ENCODE assay signal across 1 cellular context in genomic region chr3:39383190-39383912, GRCh38.
A peak's percentile ranks its signal among the peaks of the same experiment; 100 is the strongest.
TF ChIP-seq lines count a peak whose summit lies in the region.

A gene with protein sequence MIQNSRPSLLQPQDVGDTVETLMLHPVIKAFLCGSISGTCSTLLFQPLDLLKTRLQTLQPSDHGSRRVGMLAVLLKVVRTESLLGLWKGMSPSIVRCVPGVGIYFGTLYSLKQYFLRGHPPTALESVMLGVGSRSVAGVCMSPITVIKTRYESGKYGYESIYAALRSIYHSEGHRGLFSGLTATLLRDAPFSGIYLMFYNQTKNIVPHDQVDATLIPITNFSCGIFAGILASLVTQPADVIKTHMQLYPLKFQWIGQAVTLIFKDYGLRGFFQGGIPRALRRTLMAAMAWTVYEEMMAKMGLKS (plus strand): TSS chr3:39383370. CDS start chr3:39383725, 355 bp downstream.

TF ChIP-seq in HEK293, 187 proteins besides CTCF, POLR2A, EP300 and RAD21 (continued from another document and continues in another):
- TF ChIP-seq, protein P1, sequence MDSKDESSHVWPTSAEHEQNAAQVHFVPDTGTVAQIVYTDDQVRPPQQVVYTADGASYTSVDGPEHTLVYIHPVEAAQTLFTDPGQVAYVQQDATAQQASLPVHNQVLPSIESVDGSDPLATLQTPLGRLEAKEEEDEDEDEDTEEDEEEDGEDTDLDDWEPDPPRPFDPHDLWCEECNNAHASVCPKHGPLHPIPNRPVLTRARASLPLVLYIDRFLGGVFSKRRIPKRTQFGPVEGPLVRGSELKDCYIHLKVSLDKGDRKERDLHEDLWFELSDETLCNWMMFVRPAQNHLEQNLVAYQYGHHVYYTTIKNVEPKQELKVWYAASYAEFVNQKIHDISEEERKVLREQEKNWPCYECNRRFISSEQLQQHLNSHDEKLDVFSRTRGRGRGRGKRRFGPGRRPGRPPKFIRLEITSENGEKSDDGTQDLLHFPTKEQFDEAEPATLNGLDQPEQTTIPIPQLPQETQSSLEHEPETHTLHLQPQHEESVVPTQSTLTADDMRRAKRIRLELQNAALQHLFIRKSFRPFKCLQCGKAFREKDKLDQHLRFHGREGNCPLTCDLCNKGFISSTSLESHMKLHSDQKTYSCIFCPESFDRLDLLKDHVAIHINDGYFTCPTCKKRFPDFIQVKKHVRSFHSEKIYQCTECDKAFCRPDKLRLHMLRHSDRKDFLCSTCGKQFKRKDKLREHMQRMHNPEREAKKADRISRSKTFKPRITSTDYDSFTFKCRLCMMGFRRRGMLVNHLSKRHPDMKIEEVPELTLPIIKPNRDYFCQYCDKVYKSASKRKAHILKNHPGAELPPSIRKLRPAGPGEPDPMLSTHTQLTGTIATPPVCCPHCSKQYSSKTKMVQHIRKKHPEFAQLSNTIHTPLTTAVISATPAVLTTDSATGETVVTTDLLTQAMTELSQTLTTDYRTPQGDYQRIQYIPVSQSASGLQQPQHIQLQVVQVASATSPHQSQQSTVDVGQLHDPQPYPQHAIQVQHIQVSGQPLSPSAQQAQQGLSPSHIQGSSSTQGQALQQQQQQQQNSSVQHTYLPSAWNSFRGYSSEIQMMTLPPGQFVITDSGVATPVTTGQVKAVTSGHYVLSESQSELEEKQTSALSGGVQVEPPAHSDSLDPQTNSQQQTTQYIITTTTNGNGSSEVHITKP (tag by site-specific recombination; IDR thresholded peaks at IDR 0.05): no peak
- TF ChIP-seq ZNF433 (tag by site-specific recombination; IDR thresholded peaks at IDR 0.05; ENCODE audit: low read depth) (no peak), HOXD13 (CRISPR knock-in tag; IDR thresholded peaks at IDR 0.05; ENCODE audit: borderline replicate concordance) (no peak), ZNF114 (tag by site-specific recombination; IDR thresholded peaks at IDR 0.05) (no peak), INSM2 (tag by site-specific recombination; IDR thresholded peaks at IDR 0.05) (peak; percentile 2; the same call in 1 of the 2 replicates), ZNF473 (tag by site-specific recombination; IDR thresholded peaks at IDR 0.05) (no peak), ZNF585B (tag by site-specific recombination; IDR thresholded peaks at IDR 0.05) (no peak), OSR2 (tag by site-specific recombination; IDR thresholded peaks at IDR 0.05) (no peak), GLI4 (tag by site-specific recombination; IDR thresholded peaks at IDR 0.05) (no peak), ZNF292 (tag by site-specific recombination; IDR thresholded peaks at IDR 0.05; ENCODE audit: borderline replicate concordance, low read depth) (no peak), ZNF561 (tag by site-specific recombination; IDR thresholded peaks at IDR 0.05; ENCODE audit: borderline replicate concordance) (no peak), ZNF626 (tag by site-specific recombination; IDR thresholded peaks at IDR 0.05) (no peak), ZBTB10 (tag by site-specific recombination; IDR thresholded peaks at IDR 0.05) (peak; percentile 48; the same call in 1 of the 2 replicates), ZNF623 (tag by site-specific recombination; IDR thresholded peaks at IDR 0.05) (no peak), IKZF3 (tag by site-specific recombination; IDR thresholded peaks at IDR 0.05) (peak; percentile 55; the same call in 1 of the 2 replicates), OVOL3 (tag by site-specific recombination; IDR thresholded peaks at IDR 0.05) (no peak), MEIS1 (CRISPR knock-in tag; IDR thresholded peaks at IDR 0.05; ENCODE audit: borderline replicate concordance) (no peak), EGR2 (tag by site-specific recombination; IDR thresholded peaks at IDR 0.05; ENCODE audit: low read depth) (no peak), WT1 (tag by site-specific recombination; IDR thresholded peaks at IDR 0.05) (no peak), ZSCAN30 (tag by site-specific recombination; IDR thresholded peaks at IDR 0.05) (0 out of 2 replicates have a peak, but pooled peaks have one; percentile 8), YY1 (tag by site-specific recombination; IDR thresholded peaks at IDR 0.05) (no peak), SCRT1 (tag by site-specific recombination; IDR thresholded peaks at IDR 0.05; ENCODE audit: borderline replicate concordance) (no peak), ZNF341 (tag by site-specific recombination; IDR thresholded peaks at IDR 0.05; ENCODE audit: low read depth) (peak; percentile 10; the same call in 1 of the 2 replicates), BCL11B (tag by site-specific recombination; IDR thresholded peaks at IDR 0.05; ENCODE audit: low read depth) (no peak), ZNF548 (tag by site-specific recombination; IDR thresholded peaks at IDR 0.05) (no peak), ZBTB44 (tag by site-specific recombination; IDR thresholded peaks at IDR 0.05) (no peak), ZNF2 (tag by site-specific recombination; IDR thresholded peaks at IDR 0.05) (no peak), ZFP37 (tag by site-specific recombination; IDR thresholded peaks at IDR 0.05) (no peak; the same call in 1 of the 2 replicates), ZNF391 (tag by site-specific recombination; IDR thresholded peaks at IDR 0.05; ENCODE audit: borderline replicate concordance, low read depth) (no peak), ZNF664 (tag by site-specific recombination; IDR thresholded peaks at IDR 0.05) (no peak), MZF1 (tag by site-specific recombination; IDR thresholded peaks at IDR 0.05; ENCODE audit: borderline replicate concordance) (no peak)
- TF ChIP-seq, protein P2, sequence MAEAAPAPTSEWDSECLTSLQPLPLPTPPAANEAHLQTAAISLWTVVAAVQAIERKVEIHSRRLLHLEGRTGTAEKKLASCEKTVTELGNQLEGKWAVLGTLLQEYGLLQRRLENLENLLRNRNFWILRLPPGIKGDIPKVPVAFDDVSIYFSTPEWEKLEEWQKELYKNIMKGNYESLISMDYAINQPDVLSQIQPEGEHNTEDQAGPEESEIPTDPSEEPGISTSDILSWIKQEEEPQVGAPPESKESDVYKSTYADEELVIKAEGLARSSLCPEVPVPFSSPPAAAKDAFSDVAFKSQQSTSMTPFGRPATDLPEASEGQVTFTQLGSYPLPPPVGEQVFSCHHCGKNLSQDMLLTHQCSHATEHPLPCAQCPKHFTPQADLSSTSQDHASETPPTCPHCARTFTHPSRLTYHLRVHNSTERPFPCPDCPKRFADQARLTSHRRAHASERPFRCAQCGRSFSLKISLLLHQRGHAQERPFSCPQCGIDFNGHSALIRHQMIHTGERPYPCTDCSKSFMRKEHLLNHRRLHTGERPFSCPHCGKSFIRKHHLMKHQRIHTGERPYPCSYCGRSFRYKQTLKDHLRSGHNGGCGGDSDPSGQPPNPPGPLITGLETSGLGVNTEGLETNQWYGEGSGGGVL (tag by site-specific recombination; IDR thresholded peaks at IDR 0.05): no peak
- TF ChIP-seq, protein P3, sequence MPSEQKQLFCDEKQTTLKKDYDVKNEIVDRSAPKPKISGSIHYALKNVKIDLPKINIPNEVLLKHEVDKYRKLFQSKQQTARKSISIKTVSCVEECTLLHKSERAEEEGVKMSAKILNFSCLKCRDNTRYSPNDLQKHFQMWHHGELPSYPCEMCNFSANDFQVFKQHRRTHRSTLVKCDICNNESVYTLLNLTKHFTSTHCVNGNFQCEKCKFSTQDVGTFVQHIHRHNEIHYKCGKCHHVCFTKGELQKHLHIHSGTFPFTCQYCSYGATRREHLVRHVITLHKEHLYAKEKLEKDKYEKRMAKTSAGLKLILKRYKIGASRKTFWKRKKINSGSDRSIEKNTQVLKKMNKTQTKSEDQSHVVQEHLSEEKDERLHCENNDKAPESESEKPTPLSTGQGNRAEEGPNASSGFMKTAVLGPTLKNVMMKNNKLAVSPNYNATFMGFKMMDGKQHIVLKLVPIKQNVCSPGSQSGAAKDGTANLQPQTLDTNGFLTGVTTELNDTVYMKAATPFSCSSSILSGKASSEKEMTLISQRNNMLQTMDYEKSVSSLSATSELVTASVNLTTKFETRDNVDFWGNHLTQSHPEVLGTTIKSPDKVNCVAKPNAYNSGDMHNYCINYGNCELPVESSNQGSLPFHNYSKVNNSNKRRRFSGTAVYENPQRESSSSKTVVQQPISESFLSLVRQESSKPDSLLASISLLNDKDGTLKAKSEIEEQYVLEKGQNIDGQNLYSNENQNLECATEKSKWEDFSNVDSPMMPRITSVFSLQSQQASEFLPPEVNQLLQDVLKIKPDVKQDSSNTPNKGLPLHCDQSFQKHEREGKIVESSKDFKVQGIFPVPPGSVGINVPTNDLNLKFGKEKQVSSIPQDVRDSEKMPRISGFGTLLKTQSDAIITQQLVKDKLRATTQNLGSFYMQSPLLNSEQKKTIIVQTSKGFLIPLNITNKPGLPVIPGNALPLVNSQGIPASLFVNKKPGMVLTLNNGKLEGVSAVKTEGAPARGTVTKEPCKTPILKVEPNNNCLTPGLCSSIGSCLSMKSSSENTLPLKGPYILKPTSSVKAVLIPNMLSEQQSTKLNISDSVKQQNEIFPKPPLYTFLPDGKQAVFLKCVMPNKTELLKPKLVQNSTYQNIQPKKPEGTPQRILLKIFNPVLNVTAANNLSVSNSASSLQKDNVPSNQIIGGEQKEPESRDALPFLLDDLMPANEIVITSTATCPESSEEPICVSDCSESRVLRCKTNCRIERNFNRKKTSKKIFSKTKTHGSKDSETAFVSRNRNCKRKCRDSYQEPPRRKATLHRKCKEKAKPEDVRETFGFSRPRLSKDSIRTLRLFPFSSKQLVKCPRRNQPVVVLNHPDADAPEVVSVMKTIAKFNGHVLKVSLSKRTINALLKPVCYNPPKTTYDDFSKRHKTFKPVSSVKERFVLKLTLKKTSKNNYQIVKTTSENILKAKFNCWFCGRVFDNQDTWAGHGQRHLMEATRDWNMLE (tag by site-specific recombination; conservative IDR thresholded peaks at IDR 0.05; ENCODE audit: low read depth): peak; percentile 97
- TF ChIP-seq, protein P4, sequence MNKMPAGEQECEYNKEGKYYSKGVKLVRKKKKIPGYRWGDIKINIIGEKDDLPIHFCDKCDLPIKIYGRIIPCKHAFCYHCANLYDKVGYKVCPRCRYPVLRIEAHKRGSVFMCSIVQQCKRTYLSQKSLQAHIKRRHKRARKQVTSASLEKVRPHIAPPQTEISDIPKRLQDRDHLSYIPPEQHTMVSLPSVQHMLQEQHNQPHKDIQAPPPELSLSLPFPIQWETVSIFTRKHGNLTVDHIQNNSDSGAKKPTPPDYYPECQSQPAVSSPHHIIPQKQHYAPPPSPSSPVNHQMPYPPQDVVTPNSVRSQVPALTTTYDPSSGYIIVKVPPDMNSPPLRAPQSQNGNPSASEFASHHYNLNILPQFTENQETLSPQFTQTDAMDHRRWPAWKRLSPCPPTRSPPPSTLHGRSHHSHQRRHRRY (tag by site-specific recombination; IDR thresholded peaks at IDR 0.05): no peak
- TF ChIP-seq, protein P5, sequence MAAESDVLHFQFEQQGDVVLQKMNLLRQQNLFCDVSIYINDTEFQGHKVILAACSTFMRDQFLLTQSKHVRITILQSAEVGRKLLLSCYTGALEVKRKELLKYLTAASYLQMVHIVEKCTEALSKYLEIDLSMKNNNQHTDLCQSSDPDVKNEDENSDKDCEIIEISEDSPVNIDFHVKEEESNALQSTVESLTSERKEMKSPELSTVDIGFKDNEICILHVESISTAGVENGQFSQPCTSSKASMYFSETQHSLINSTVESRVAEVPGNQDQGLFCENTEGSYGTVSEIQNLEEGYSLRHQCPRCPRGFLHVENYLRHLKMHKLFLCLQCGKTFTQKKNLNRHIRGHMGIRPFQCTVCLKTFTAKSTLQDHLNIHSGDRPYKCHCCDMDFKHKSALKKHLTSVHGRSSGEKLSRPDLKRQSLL (tag by site-specific recombination; IDR thresholded peaks at IDR 0.05): no peak
- TF ChIP-seq, protein P6, sequence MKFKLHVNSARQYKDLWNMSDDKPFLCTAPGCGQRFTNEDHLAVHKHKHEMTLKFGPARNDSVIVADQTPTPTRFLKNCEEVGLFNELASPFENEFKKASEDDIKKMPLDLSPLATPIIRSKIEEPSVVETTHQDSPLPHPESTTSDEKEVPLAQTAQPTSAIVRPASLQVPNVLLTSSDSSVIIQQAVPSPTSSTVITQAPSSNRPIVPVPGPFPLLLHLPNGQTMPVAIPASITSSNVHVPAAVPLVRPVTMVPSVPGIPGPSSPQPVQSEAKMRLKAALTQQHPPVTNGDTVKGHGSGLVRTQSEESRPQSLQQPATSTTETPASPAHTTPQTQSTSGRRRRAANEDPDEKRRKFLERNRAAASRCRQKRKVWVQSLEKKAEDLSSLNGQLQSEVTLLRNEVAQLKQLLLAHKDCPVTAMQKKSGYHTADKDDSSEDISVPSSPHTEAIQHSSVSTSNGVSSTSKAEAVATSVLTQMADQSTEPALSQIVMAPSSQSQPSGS (tag by site-specific recombination; IDR thresholded peaks at IDR 0.05; ENCODE audit: low read depth): no peak
